In genomic region chr19:48920949-48921348, GRCh38 we compare ENCODE assay signal across 25 cellular contexts. TPM values are rescaled to one million over a fixed set of nuclear protein-coding genes. Genes with fewer than 3 reads are reported as not detected.
DNase-seq lines count a peak whose midpoint lies in the region; ATAC-seq, FAIRE-seq and TF ChIP-seq lines count a peak whose summit lies in the region.
"Had no signal": no experiment of that assay in that cellular context is flagged by ENCODE, and none has a peak within 500 bp of the region (broad histone marks: within the 10 kb centered on the region; RNA-seq: fewer than 3 reads in every experiment).

No MANE protein-coding gene starts in this region.

- CTCF ChIA-PET in HEK293 (lab: Yijun Ruan, JAX) = interaction anchor here (0.6 kb wide), 1 partner anchor 53 kb away, joined by 3 read pairs; no protein-coding TSS in a partner anchor

- intact Hi-C loops in kidney (cut with DNase I) = no loop called here

- H3K9me3 ChIP-seq in HEK293 (ENCODE audit: control insufficient read depth, insufficient read depth, low read depth, low read length) (no peaks in the 10 kb centered on the region), kidney (ENCODE audit: control insufficient read depth in 1 of 2, low read length in 2 of 2) (no peaks in the 10 kb centered on the region)
- H3K9me3 ChIP-seq: A549; BE2C; BLaER1 treated with 17β-estradiol and CSF1 and Interleukin-3, amounts not matched to agents 10 nM and 100 nM had no signal

- DNase-seq in activated naive CD8-positive, alpha-beta T cell treated with anti-CD3 and anti-CD28 coated beads for 36 hours = no peak
- no peak for DNase-seq in activated naive CD8-positive, alpha-beta T cell treated with anti-CD3 and anti-CD28 coated beads, Interleukin-2, amount 50 U/mL, for 24 hours
- DNase-seq in kidney = peak; percentile 59
- no peak for DNase-seq in epidermal melanocyte (ENCODE audit: insufficient read length, low spot score)
- DNase-seq: 8988T; ACHN; AML-193; BE2C; CD4-positive, alpha-beta T cell; CD8-positive, alpha-beta memory T cell; DMS 273 treated with DMSO at 0.1 percent for 48 hours; DMS79; EL; GDM1; GM23248; H7; HCEC 1CT had no signal

- H3K4me3 Mint-ChIP-seq in activated naive CD8-positive, alpha-beta T cell treated with anti-CD3 and anti-CD28 coated beads for 36 hours = no peak overlapping the region
- no peak overlapping the region for H3K4me3 Mint-ChIP-seq in activated naive CD8-positive, alpha-beta T cell treated with anti-CD3 and anti-CD28 coated beads, Interleukin-2, amount 50 U/mL, for 24 hours
- H3K4me3 Mint-ChIP-seq: CD14-positive monocyte; CD4-positive, alpha-beta T cell; CD8-positive, alpha-beta memory T cell had no signal

- FAIRE-seq in kidney (lab: Jason Lieb, UNC) = no peak
- FAIRE-seq: A549, D721Med, GM12878, GM19239, H1 had no signal

- peaks cover 10% of the 10 kb centered on the region for H3K36me3 Mint-ChIP-seq in activated naive CD8-positive, alpha-beta T cell treated with anti-CD3 and anti-CD28 coated beads for 36 hours
- H3K36me3 Mint-ChIP-seq in activated naive CD8-positive, alpha-beta T cell treated with anti-CD3 and anti-CD28 coated beads, Interleukin-2, amount 50 U/mL, for 24 hours (ENCODE audit: low read depth) = peaks cover 10% of the 10 kb centered on the region

- H3K9me3 Mint-ChIP-seq in activated naive CD8-positive, alpha-beta T cell treated with anti-CD3 and anti-CD28 coated beads for 36 hours = no peaks in the 10 kb centered on the region
- H3K9me3 Mint-ChIP-seq in activated naive CD8-positive, alpha-beta T cell treated with anti-CD3 and anti-CD28 coated beads, Interleukin-2, amount 50 U/mL, for 24 hours = no peaks in the 10 kb centered on the region
- H3K9me3 Mint-ChIP-seq: CD14-positive monocyte; CD4-positive, alpha-beta T cell; CD8-positive, alpha-beta memory T cell had no signal

- H3K9ac ChIP-seq in kidney (ENCODE audit: low read length in 2 of 2) = no peak overlapping the region
- H3K9ac ChIP-seq: BLaER1 treated with 17β-estradiol and CSF1 and Interleukin-3, amounts not matched to agents 10 nM and 100 nM; GM23248 had no signal

- H3K36me3 ChIP-seq in HEK293 (ENCODE audit: control insufficient read depth in 2 of 2, insufficient read depth in 1 of 2, low read length in 2 of 2) (peaks cover 18 to 42% of the 10 kb centered on the region in 2 experiments; a peak in 2 of 3 replicates), kidney (ENCODE audit: control insufficient read depth in 1 of 2, insufficient read depth in 2 of 2, low read length in 2 of 2) (peaks cover 12 to 13% of the 10 kb centered on the region in 2 donors)

- TF ChIP-seq CTCF in HEK293 (tag by site-specific recombination; IDR thresholded peaks at IDR 0.05) (no peak), kidney (IDR thresholded peaks at IDR 0.05; ENCODE audit: borderline replicate concordance, extremely low read depth, insufficient read depth) (no peak)

- POLR2A ChIA-PET in HEK293 (lab: Yijun Ruan, JAX) = interaction anchor here (0.5 kb wide), 1 partner anchor 76 kb away, joined by 3 read pairs; no protein-coding TSS in a partner anchor

- H3K27ac ChIP-seq in HEK293 (ENCODE audit: extremely low read depth, low read depth, low read length) (no peak overlapping the region), kidney (ENCODE audit: low read depth in 2 of 2, low read length in 2 of 2) (no peak overlapping the region)
- H3K27ac ChIP-seq: BLaER1 treated with 17β-estradiol and CSF1 and Interleukin-3, amounts not matched to agents 10 nM and 100 nM; GM23248 had no signal

- H3K4me1 ChIP-seq in HEK293 (ENCODE audit: control insufficient read depth, insufficient read depth, low read length) (no peaks in the 10 kb centered on the region), kidney (ENCODE audit: control insufficient read depth in 1 of 2, insufficient read depth in 1 of 2, low read depth in 1 of 2, low read length in 2 of 2) (no peaks in the 10 kb centered on the region)
- H3K4me1 ChIP-seq: BE2C had no signal

- H3K4me3 ChIP-seq in HEK293 (ENCODE audit: low read depth, low read length) (no peak overlapping the region), kidney (ENCODE audit: low read length in 2 of 2) (no peak overlapping the region)
- H3K4me3 ChIP-seq: A549; BLaER1 treated with 17β-estradiol and CSF1 and Interleukin-3, amounts not matched to agents 10 nM and 100 nM; GM12878; GM23248 had no signal

- no peak for ATAC-seq in activated naive CD8-positive, alpha-beta T cell treated with anti-CD3 and anti-CD28 coated beads, Interleukin-2, amount 50 U/mL, for 24 hours
- ATAC-seq: A549, GM12878 had no signal

- H3K27ac Mint-ChIP-seq in activated naive CD8-positive, alpha-beta T cell treated with anti-CD3 and anti-CD28 coated beads for 36 hours = peak overlapping the region; percentile 16
- no peak overlapping the region for H3K27ac Mint-ChIP-seq in activated naive CD8-positive, alpha-beta T cell treated with anti-CD3 and anti-CD28 coated beads, Interleukin-2, amount 50 U/mL, for 24 hours
- H3K27ac Mint-ChIP-seq: CD14-positive monocyte; CD4-positive, alpha-beta T cell had no signal

- no peaks in the 10 kb centered on the region for H3K4me1 Mint-ChIP-seq in activated naive CD8-positive, alpha-beta T cell treated with anti-CD3 and anti-CD28 coated beads for 36 hours
- no peaks in the 10 kb centered on the region for H3K4me1 Mint-ChIP-seq in activated naive CD8-positive, alpha-beta T cell treated with anti-CD3 and anti-CD28 coated beads, Interleukin-2, amount 50 U/mL, for 24 hours
- H3K4me1 Mint-ChIP-seq: CD14-positive monocyte had no signal

- H3K27me3 Mint-ChIP-seq in activated naive CD8-positive, alpha-beta T cell treated with anti-CD3 and anti-CD28 coated beads for 36 hours = no peaks in the 10 kb centered on the region
- no peaks in the 10 kb centered on the region for H3K27me3 Mint-ChIP-seq in activated naive CD8-positive, alpha-beta T cell treated with anti-CD3 and anti-CD28 coated beads, Interleukin-2, amount 50 U/mL, for 24 hours
- H3K27me3 Mint-ChIP-seq: CD4-positive, alpha-beta T cell; CD8-positive, alpha-beta memory T cell had no signal

TF ChIP-seq in HEK293, 187 proteins besides CTCF, POLR2A, EP300 and RAD21:
- TF ChIP-seq PBX3 (CRISPR knock-in tag; IDR thresholded peaks at IDR 0.05) = no peak
- 0 out of 2 replicates have a peak, but pooled peaks have one; percentile 20 for TF ChIP-seq ZFHX2 (tag by site-specific recombination; conservative IDR thresholded peaks at IDR 0.05)

RNA-seq across cellular contexts. Expression of gene DHDH, which starts 12.6 kb away (rescaled TPM):
- total RNA-seq in activated naive CD8-positive, alpha-beta T cell treated with anti-CD3 and anti-CD28 coated beads for 36 hours = 1 to 10 TPM in 1 of 2 experiments, under 1 TPM in 1; 0.74 to 1.1 TPM
- total RNA-seq in kidney = 0.60 TPM
- polyA plus RNA-seq in kidney (ENCODE audit: insufficient read depth, low read depth, low replicate concordance) = 26.3 TPM
- total RNA-seq: GM12878, GM23248, H7 had no signal
- polyA plus RNA-seq: GM23248 had no signal

RNA-seq across cellular contexts. Expression of gene NUCB1, which starts 20.8 kb away (rescaled TPM):
- 10 to 100 TPM; 90.6 to 91.7 TPM for total RNA-seq in activated naive CD8-positive, alpha-beta T cell treated with anti-CD3 and anti-CD28 coated beads for 36 hours
- 265 TPM for total RNA-seq in kidney
- polyA plus RNA-seq in kidney (ENCODE audit: insufficient read depth, low read depth, low replicate concordance) = 503 TPM

RNA-seq across cellular contexts. Expression of gene TULP2, which starts 22.4 kb away (rescaled TPM):
- under 1 TPM; 0.12 to 0.16 TPM for total RNA-seq in activated naive CD8-positive, alpha-beta T cell treated with anti-CD3 and anti-CD28 coated beads for 36 hours
- not detected for total RNA-seq in kidney
- not detected for polyA plus RNA-seq in kidney (ENCODE audit: insufficient read depth, low read depth, low replicate concordance)
- total RNA-seq: CD4-positive, alpha-beta T cell; CD8-positive, alpha-beta memory T cell; GM23248 had no signal
- polyA plus RNA-seq: A549; CD14-positive monocyte; CD8-positive, alpha-beta memory T cell; GM23248 had no signal

RNA-seq across cellular contexts. Expression of gene BAX, which starts 33.7 kb away (rescaled TPM):
- total RNA-seq in activated naive CD8-positive, alpha-beta T cell treated with anti-CD3 and anti-CD28 coated beads for 36 hours = 100 to 1,000 TPM; 191 TPM
- total RNA-seq in kidney = 76.7 TPM
- polyA plus RNA-seq in kidney (ENCODE audit: insufficient read depth, low read depth, low replicate concordance) = 141 TPM

RNA-seq across cellular contexts. Expression of gene FTL, which starts 44.2 kb away (rescaled TPM):
- 1,000 to 10,000 TPM; 1,137 to 1,177 TPM for total RNA-seq in activated naive CD8-positive, alpha-beta T cell treated with anti-CD3 and anti-CD28 coated beads for 36 hours
- 1,841 TPM for total RNA-seq in kidney
- polyA plus RNA-seq in kidney (ENCODE audit: insufficient read depth, low read depth, low replicate concordance) = 17,016 TPM
